ENCODE assay signal across 8 cellular contexts in genomic region chr17:48023408-48024148, GRCh38. TPM values are rescaled to one million over a fixed set of nuclear protein-coding genes. Genes with fewer than 3 reads are reported as not detected.
DNase-seq lines count a peak whose midpoint lies in the region; ATAC-seq, FAIRE-seq and TF ChIP-seq lines count a peak whose summit lies in the region.

No MANE protein-coding gene starts in this region.

- peak overlapping the region; percentile 76 for H3K4me3 Mint-ChIP-seq in Calu3 (ENCODE audit: low read depth, unreplicated experiment)
- peak overlapping the region; percentile 67 for H3K4me3 Mint-ChIP-seq in activated naive CD8-positive, alpha-beta T cell treated with anti-CD3 and anti-CD28 coated beads for 36 hours
- peak overlapping the region; percentile 90 for H3K4me3 Mint-ChIP-seq in neural crest cell

- no peak for ATAC-seq in HG03442 (IDR thresholded peaks at IDR 0.05; ENCODE audit: unreplicated experiment)

- peak; percentile 95 for DNase-seq in Calu3
- peak; percentile 70 for DNase-seq in RCC 7860 (ENCODE audit: low spot score)
- peak; percentile 71 for DNase-seq in activated naive CD8-positive, alpha-beta T cell treated with anti-CD3 and anti-CD28 coated beads for 36 hours
- peak; percentile 85 for DNase-seq in glomerular visceral epithelial cell (ENCODE audit: extremely low spot score)
- DNase-seq in neural crest cell (ENCODE audit: low read depth, low spot score), result peak; percentile 79
- peak; percentile 87 for DNase-seq in urothelium cell line (ENCODE audit: low spot score)

- peaks cover 49% of the 10 kb centered on the region for H3K4me1 Mint-ChIP-seq in Calu3 (ENCODE audit: low read depth, unreplicated experiment)
- peaks cover 24% of the 10 kb centered on the region for H3K4me1 Mint-ChIP-seq in activated naive CD8-positive, alpha-beta T cell treated with anti-CD3 and anti-CD28 coated beads for 36 hours
- peaks cover 59% of the 10 kb centered on the region for H3K4me1 Mint-ChIP-seq in neural crest cell

- no TSS peak for BruUV-seq in Calu3 (replicated peaks; lab: Mats Ljungman, UMichigan)

- H3K27me3 Mint-ChIP-seq in Calu3 (ENCODE audit: unreplicated experiment) (peaks cover 2% of the 10 kb centered on the region), neural crest cell (ENCODE audit: low read depth) (peaks cover 7% of the 10 kb centered on the region)
- H3K27me3 Mint-ChIP-seq in activated naive CD8-positive, alpha-beta T cell treated with anti-CD3 and anti-CD28 coated beads for 36 hours, result peaks cover 44% of the 10 kb centered on the region

- TF ChIP-seq CTCF in Calu3 (IDR thresholded peaks at IDR 0.05; ENCODE audit: unreplicated experiment) (peak; percentile 70), LNCAP (IDR thresholded peaks at IDR 0.05) (peak; percentile 53), neural crest cell (conservative IDR thresholded peaks at IDR 0.05) (peak; percentile 26)

- H3K27ac Mint-ChIP-seq in Calu3 (ENCODE audit: unreplicated experiment), result peak overlapping the region; percentile 90
- H3K27ac Mint-ChIP-seq in activated naive CD8-positive, alpha-beta T cell treated with anti-CD3 and anti-CD28 coated beads for 36 hours, result no peak overlapping the region
- H3K27ac Mint-ChIP-seq in neural crest cell (ENCODE audit: unreplicated experiment), result peak overlapping the region; percentile 93

- H3K9me3 Mint-ChIP-seq in Calu3 (ENCODE audit: low read depth, unreplicated experiment), result no peaks in the 10 kb centered on the region
- H3K9me3 Mint-ChIP-seq in activated naive CD8-positive, alpha-beta T cell treated with anti-CD3 and anti-CD28 coated beads for 36 hours, result no peaks in the 10 kb centered on the region
- no peaks in the 10 kb centered on the region for H3K9me3 Mint-ChIP-seq in neural crest cell

- intact Hi-C loops in Calu3 (cut with micrococcal nuclease; ENCODE audit: unreplicated experiment), result loop anchor here (2.0 to 10.0 kb wide), 2 partner anchors 311 to 595 kb away; no protein-coding TSS in a partner anchor

- FAIRE-seq in RCC 7860 (lab: Jason Lieb, UNC) (no peak), urothelium cell line (lab: Jason Lieb, UNC) (no peak)

- CTCF ChIA-PET in Calu3 (lab: Charles Lee), result no interaction called here

- peaks cover 37% of the 10 kb centered on the region for H3K36me3 Mint-ChIP-seq in Calu3 (ENCODE audit: insufficient read depth, unreplicated experiment)
- H3K36me3 Mint-ChIP-seq in activated naive CD8-positive, alpha-beta T cell treated with anti-CD3 and anti-CD28 coated beads for 36 hours, result no peaks in the 10 kb centered on the region
- H3K36me3 Mint-ChIP-seq in neural crest cell (ENCODE audit: low read depth), result no peaks in the 10 kb centered on the region

RNA-seq across cellular contexts. Expression of gene COPZ2, which starts 14.0 kb away (rescaled TPM):
- total RNA-seq in Calu3 (2022) (1.1 and 1.2 TPM in 2 replicates), neural crest cell (4.0 and 4.1 TPM in 2 replicates)
- total RNA-seq in activated naive CD8-positive, alpha-beta T cell treated with anti-CD3 and anti-CD28 coated beads for 36 hours, result 1 to 10 TPM; 6.3 to 7.5 TPM

RNA-seq across cellular contexts. Expression of gene NFE2L1, which starts 24.6 kb away (rescaled TPM):
- 216 and 247 TPM in 2 replicates for total RNA-seq in Calu3 (2022)
- 10 to 100 TPM; 99.0 to 99.7 TPM for total RNA-seq in activated naive CD8-positive, alpha-beta T cell treated with anti-CD3 and anti-CD28 coated beads for 36 hours
- 121 and 131 TPM in 2 replicates for total RNA-seq in neural crest cell

RNA-seq across cellular contexts. Expression of gene CDK5RAP3, which starts 52.7 kb away (rescaled TPM):
- 431 and 457 TPM in 2 replicates for total RNA-seq in Calu3 (2022)
- total RNA-seq in activated naive CD8-positive, alpha-beta T cell treated with anti-CD3 and anti-CD28 coated beads for 36 hours, result 100 to 1,000 TPM; 163 to 168 TPM
- 285 and 301 TPM in 2 replicates for total RNA-seq in neural crest cell
